ENCODE assay signal across 17 cellular contexts in the genomic region with DNA sequence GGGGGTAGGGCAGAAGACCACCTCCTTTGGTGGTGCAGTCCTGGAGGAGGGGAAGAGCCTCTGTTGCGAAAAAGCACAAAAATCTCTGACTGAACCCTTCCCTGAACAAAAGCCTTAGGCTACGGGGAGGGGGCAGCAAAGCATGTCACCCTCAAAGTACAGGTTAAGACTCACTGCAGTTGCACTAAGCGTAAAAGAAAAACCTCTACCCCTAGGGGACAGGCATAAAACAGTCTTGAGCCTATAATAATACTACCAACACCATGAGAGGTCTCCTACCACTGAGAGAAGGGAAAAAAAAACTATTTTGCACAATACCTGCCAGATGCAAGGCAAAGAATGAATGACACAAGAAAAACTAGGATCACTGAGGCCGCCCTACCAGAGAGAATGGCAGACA.
"Had no signal": no experiment of that assay in that cellular context is flagged by ENCODE, and none has a peak within 500 bp of the region (broad histone marks: within the 10 kb centered on the region; RNA-seq: fewer than 3 reads in every experiment).

No MANE protein-coding gene starts in this region.

- H3K36me3 ChIP-seq: breast epithelium had no signal

- ATAC-seq: activated CD8-positive, alpha-beta memory T cell treated with anti-CD3 and anti-CD28 coated beads, Interleukin-2, amount 10 ng/mL, durations not matched to agents 7 days and 5 days; activated T-cell treated with anti-CD3 and anti-CD28 coated beads, Interleukin-2, amount 50 U/mL, for 4 hours; naive thymus-derived CD8-positive, alpha-beta T cell; sciatic nerve had no signal

- H3K4me3 ChIP-seq: adrenal gland, breast epithelium, smooth muscle cell, stomach had no signal

- H3K9me3 ChIP-seq: adrenal gland, breast epithelium, stomach had no signal

- H3K27ac ChIP-seq: adrenal gland, breast epithelium, parathyroid adenoma, stomach had no signal

- H3K9ac ChIP-seq: parathyroid adenoma had no signal

- H2AFZ ChIP-seq: parathyroid adenoma had no signal

- DNase-seq: activated CD4-positive, alpha-beta memory T cell treated with anti-CD3 and anti-CD28 coated beads, Interleukin-2, amount 10 ng/mL, durations not matched to agents 7 days and 5 days; activated CD4-positive, alpha-beta T cell treated with anti-CD3 and anti-CD28 coated beads for 48 hours; activated CD4-positive, CD25-positive, alpha-beta regulatory T cell; activated CD8-positive, alpha-beta memory T cell treated with anti-CD3 and anti-CD28 coated beads, Interleukin-2, amount 10 ng/mL, durations not matched to agents 7 days and 5 days; activated effector memory CD4-positive, alpha-beta T cell treated with anti-CD3 and anti-CD28 coated beads, Interleukin-2, amount 50 U/mL, for 16 hours; activated naive CD4-positive, alpha-beta T cell treated with anti-CD3 and anti-CD28 coated beads, Interleukin-2, amount 50 U/mL, for 16 hours; activated T-cell treated with anti-CD3 and anti-CD28 coated beads, Interleukin-2, amount 50 U/mL, for 4 hours; adrenal gland; effector memory CD4-positive, alpha-beta T cell; naive thymus-derived CD8-positive, alpha-beta T cell; stimulated activated CD4-positive, alpha-beta T cell treated with anti-CD3 and anti-CD28 coated beads, Interleukin-4, amount 100 ng/mL, for 1 hour; stomach had no signal

- FAIRE-seq: astrocyte had no signal

- H3K4me1 ChIP-seq: breast epithelium, parathyroid adenoma had no signal

- H3K27me3 ChIP-seq: adrenal gland, breast epithelium, stomach had no signal

- H3K4me2 ChIP-seq: smooth muscle cell had no signal
